Comparison of ENCODE assay signal across 8 cellular contexts in genomic region chr19:40811478-40812341, GRCh38. TPM values are rescaled to one million over a fixed set of nuclear protein-coding genes. Genes with fewer than 3 reads are reported as not detected.
DNase-seq lines count a peak whose midpoint lies in the region; ATAC-seq and TF ChIP-seq lines count a peak whose summit lies in the region.

No MANE protein-coding gene starts in this region.

- peak overlapping the region; percentile 1 for H4K8ac ChIP-seq in mesenchymal stem cell (ENCODE audit: low read length)

- H3K4me3 ChIP-seq in mesenchymal stem cell (ENCODE audit: insufficient read depth in 1 of 2, low read depth in 1 of 2, low read length in 2 of 2) (peak overlapping the region; percentile 15 to 60), uterus (peak overlapping the region; percentile 36 to 40), body of pancreas (no peak overlapping the region)

- TF ChIP-seq POLR2A in uterus (IDR thresholded peaks at IDR 0.05) (no peak), body of pancreas (IDR thresholded peaks at IDR 0.05) (no peak)

- no peak overlapping the region for H2BK5ac ChIP-seq in mesenchymal stem cell (ENCODE audit: low read depth, low read length, poor library complexity, severe bottlenecking)

- POLR2A ChIA-PET in MCF 10A (lab: Yijun Ruan, JAX), result interaction anchor here (0.7 kb wide), 1 partner anchor 95 kb away, joined by 3 read pairs; the partner anchor contains the start of genes COQ8B and ITPKC

- CTCF ChIA-PET in MCF 10A (lab: Yijun Ruan, JAX), result interaction anchor here (0.6 to 0.7 kb wide), 2 partner anchors 13 to 206 kb away, joined by 3 read pairs; no protein-coding TSS in a partner anchor

- H2BK15ac ChIP-seq in mesenchymal stem cell (ENCODE audit: low read depth, poor library complexity, severe bottlenecking), result no peak overlapping the region

- no peak overlapping the region for H3K23ac ChIP-seq in mesenchymal stem cell (ENCODE audit: low read length in 2 of 2)

- peaks cover 11% of the 10 kb centered on the region for H3K36me3 Mint-ChIP-seq in MCF 10A (ENCODE audit: insufficient read depth, unreplicated experiment)

- intact Hi-C loops in MCF 10A (cut with micrococcal nuclease) (no loop called here), uterus (cut with DNase I; ENCODE audit: low total_unique reads) (no loop called here), body of pancreas (cut with DNase I) (no loop called here)

- TF ChIP-seq CTCF in MCF 10A (IDR thresholded peaks at IDR 0.05; ENCODE audit: unreplicated experiment), result no peak
- no peak for TF ChIP-seq CTCF in uterus (IDR thresholded peaks at IDR 0.05)
- no peak for TF ChIP-seq CTCF in body of pancreas (IDR thresholded peaks at IDR 0.05)

- peaks cover 0 to 27% of the 10 kb centered on the region in 2 experiments for H3K27me3 ChIP-seq in mesenchymal stem cell (ENCODE audit: control insufficient read depth in 1 of 2, insufficient read depth in 1 of 2, low read length in 2 of 2)
- no peaks in the 10 kb centered on the region for H3K27me3 ChIP-seq in uterus
- H3K27me3 ChIP-seq in body of pancreas, result no peaks in the 10 kb centered on the region

- peak overlapping the region; percentile 54 for H3K9ac ChIP-seq in mesenchymal stem cell (ENCODE audit: low read length)

- H3K9me3 ChIP-seq in mesenchymal stem cell (ENCODE audit: control insufficient read depth, low read length) (no peaks in the 10 kb centered on the region), uterus (no peaks in the 10 kb centered on the region), body of pancreas (no peaks in the 10 kb centered on the region)

- peak overlapping the region in 1 of 2 experiments; percentile 66 for H2BK12ac ChIP-seq in mesenchymal stem cell (ENCODE audit: low read length in 2 of 2)

- peaks cover 26% of the 10 kb centered on the region for H3K4me1 ChIP-seq in mesenchymal stem cell (ENCODE audit: control insufficient read depth, insufficient read depth, low read depth, low read length)
- peaks cover 0 to 14% of the 10 kb centered on the region in 2 donors for H3K4me1 ChIP-seq in uterus
- H3K4me1 ChIP-seq in body of pancreas, result peaks cover 34% of the 10 kb centered on the region

- H3K4me2 ChIP-seq in mesenchymal stem cell (ENCODE audit: low read length, poor library complexity, severe bottlenecking), result peak overlapping the region; percentile 53

- H3K79me1 ChIP-seq in mesenchymal stem cell (replicated peaks; ENCODE audit: low read length, poor library complexity, severe bottlenecking), result peaks cover 17% of the 10 kb centered on the region

- H2BK120ac ChIP-seq in mesenchymal stem cell (ENCODE audit: low read depth, low read length), result no peak overlapping the region

- peak overlapping the region; percentile 76 for H3K27ac Mint-ChIP-seq in MCF 10A (ENCODE audit: low read depth, unreplicated experiment)

- peak; percentile 46 for DNase-seq in stimulated activated CD4-positive, alpha-beta T cell treated with anti-CD3 and anti-CD28 coated beads, Interleukin-15, amount 100 ng/mL, for 24 hours
- no peak for DNase-seq in stimulated activated CD4-positive, alpha-beta T cell treated with anti-CD3 and anti-CD28 coated beads, Interleukin-2, amount 100 ng/mL, for 24 hours
- DNase-seq in MCF 10A (ENCODE audit: unreplicated experiment) (no peak), mesenchymal stem cell (peak; percentile 22), uterus (peak in 1 of 2 donors; percentile 39), body of pancreas (no peak), DMS79 (lab: John Stamatoyannopoulos, UW) (no peak), DMS79 treated with DMSO at 0.1 percent for 48 hours (lab: John Stamatoyannopoulos, UW) (no peak)

- H3K36me3 ChIP-seq in mesenchymal stem cell (ENCODE audit: control insufficient read depth in 1 of 2, insufficient read depth in 2 of 2, low read depth in 1 of 2, low read length in 2 of 2) (peaks cover 32 to 33% of the 10 kb centered on the region in 2 experiments), uterus (no peaks in the 10 kb centered on the region), body of pancreas (replicated peaks in 1 of 2; ENCODE audit: insufficient read depth in 1 of 2, low read depth in 2 of 2) (no peaks in the 10 kb centered on the region)

- peaks cover 33% of the 10 kb centered on the region for H3K27me3 Mint-ChIP-seq in MCF 10A (ENCODE audit: insufficient read depth, unreplicated experiment)

- H4K91ac ChIP-seq in mesenchymal stem cell (ENCODE audit: low read length), result no peak overlapping the region

- peak overlapping the region in 1 of 2 experiments; percentile 85 for H3K4ac ChIP-seq in mesenchymal stem cell (ENCODE audit: low read depth in 1 of 2, low read length in 2 of 2)

- no peak overlapping the region for H3K27ac ChIP-seq in mesenchymal stem cell (ENCODE audit: low read length, poor library complexity, severe bottlenecking)
- H3K27ac ChIP-seq in uterus, result peak overlapping the region; percentile 72 to 81
- H3K27ac ChIP-seq in body of pancreas, result peak overlapping the region in 2 of 4 donors; percentile 57 to 76

- ATAC-seq in body of pancreas, result no peak

- BruUV-seq in MCF 10A (replicated peaks; lab: Mats Ljungman, UMichigan), result no TSS peak

- no peaks in the 10 kb centered on the region for H3K9me3 Mint-ChIP-seq in MCF 10A (ENCODE audit: unreplicated experiment)

- no peak overlapping the region for H3K14ac ChIP-seq in mesenchymal stem cell (ENCODE audit: low read length in 2 of 2)

- H3K4me3 Mint-ChIP-seq in MCF 10A (ENCODE audit: unreplicated experiment), result peak overlapping the region; percentile 77

- H3K4me1 Mint-ChIP-seq in MCF 10A (ENCODE audit: insufficient read depth, unreplicated experiment), result peaks cover 32% of the 10 kb centered on the region

- peak overlapping the region; percentile 23 to 44 for H3K18ac ChIP-seq in mesenchymal stem cell (ENCODE audit: low read depth in 1 of 2, low read length in 2 of 2)

- no peak overlapping the region for H2AFZ ChIP-seq in mesenchymal stem cell (ENCODE audit: low read depth, low read length)

- no peak overlapping the region for H2AK5ac ChIP-seq in mesenchymal stem cell (ENCODE audit: low read length, severe bottlenecking)

- whole genome bisulfite sequencing in mesenchymal stem cell, result 24% methylated on average over 24 of the region's 35 CpGs
- WGBS in body of pancreas, 2 donors, result 53 to 60% methylated on average over 19 to 35 of the region's 35 CpGs

RNA-seq across cellular contexts. Expression of gene EGLN2, which starts 12.7 kb away (rescaled TPM):
- total RNA-seq in MCF 10A (2022), result 55.6 and 62.7 TPM in 2 replicates
- polyA plus RNA-seq in mesenchymal stem cell (2013, experiment 1 of 2), result 77.6 TPM
- polyA plus RNA-seq in mesenchymal stem cell (2013, experiment 2 of 2), result 79.5 TPM
- total RNA-seq in uterus, result 100 to 1,000 TPM in 1 of 4 donors, 10 to 100 TPM in 3; 33.2 to 164 (median 78.1) TPM
- total RNA-seq in body of pancreas, result 10 to 100 TPM; 50.8 to 51.4 TPM

RNA-seq across cellular contexts. Expression of gene RAB4B, which starts 33.7 kb away (rescaled TPM):
- total RNA-seq in MCF 10A (2022) (10.1 and 13.2 TPM in 2 replicates), uterus (10 to 100 TPM in 3 of 4 donors, 1 to 10 TPM in 1; 7.4 to 26.3 (median 18.1) TPM), body of pancreas (10 to 100 TPM; 20.4 to 23.3 TPM)
- polyA plus RNA-seq in mesenchymal stem cell (2013, experiment 1 of 2), result 17.4 TPM
- 16.7 TPM for polyA plus RNA-seq in mesenchymal stem cell (2013, experiment 2 of 2)

RNA-seq across cellular contexts. Expression of gene MIA, which starts 36.4 kb away (rescaled TPM):
- 0.70 TPM in 1 of 2 replicates, not detected in the other for total RNA-seq in MCF 10A (2022)
- not detected for polyA plus RNA-seq in mesenchymal stem cell (2013, experiment 1 of 2)
- not detected for polyA plus RNA-seq in mesenchymal stem cell (2013, experiment 2 of 2)
- 1 to 10 TPM in 1 of 4 donors, not detected in 3; 2.8 TPM for total RNA-seq in uterus
- 1 to 10 TPM in 1 of 2 donors, not detected in 1; 5.9 TPM for total RNA-seq in body of pancreas

RNA-seq across cellular contexts. Expression of gene CYP2A6, which starts 38.5 kb away (rescaled TPM):
- total RNA-seq in MCF 10A (2022), result not detected in 2 replicates
- polyA plus RNA-seq in mesenchymal stem cell (2013, experiment 1 of 2), result not detected
- polyA plus RNA-seq in mesenchymal stem cell (2013, experiment 2 of 2), result not detected
- under 1 TPM in 1 of 4 donors, not detected in 3; 0.64 TPM for total RNA-seq in uterus
- not detected for total RNA-seq in body of pancreas

Comparison
In these comparisons a context has a peak if more than half of its experiments do, and no peak if none do; other contexts are left out.
1. DNase-seq: peak in stimulated activated CD4-positive, alpha-beta T cell treated with anti-CD3 and anti-CD28 coated beads, Interleukin-15, amount 100 ng/mL, for 24 hours (single experiment) and mesenchymal stem cell (single experiment); none in stimulated activated CD4-positive, alpha-beta T cell treated with anti-CD3 and anti-CD28 coated beads, Interleukin-2, amount 100 ng/mL, for 24 hours (0 of 2), MCF 10A (single experiment), body of pancreas (0 of 4), DMS79 (single experiment) and DMS79 treated with DMSO at 0.1 percent for 48 hours (single experiment).
2. H3K4me3 ChIP-seq: peak in mesenchymal stem cell (2 of 2) and uterus (2 of 2); none in body of pancreas (0 of 2).